In genomic region chr4:94897023-94897422, GRCh38 we compare ENCODE assay signal across 26 cellular contexts.
DNase-seq lines count a peak whose midpoint lies in the region; ATAC-seq and TF ChIP-seq lines count a peak whose summit lies in the region.
"Had no signal": no experiment of that assay in that cellular context is flagged by ENCODE, and none has a peak within 500 bp of the region (broad histone marks: within the 10 kb centered on the region; RNA-seq: fewer than 3 reads in every experiment).

No MANE protein-coding gene starts in this region.

- H3K4me1 ChIP-seq in HUES64 (ENCODE audit: insufficient read depth, low read length) (peaks cover 18% of the 10 kb centered on the region), gastrocnemius medialis (no peaks in the 10 kb centered on the region)
- H3K4me1 ChIP-seq: BLaER1 treated with 17β-estradiol and CSF1 and Interleukin-3, amounts not matched to agents 10 nM and 100 nM; lower lobe of right lung; psoas muscle; sigmoid colon had no signal

- WGBS in HUES64, result 76% methylated on average over 7 of the region's 7 CpGs

- no peak overlapping the region for H3K4me3 Mint-ChIP-seq in WTC11
- H3K4me3 Mint-ChIP-seq: activated naive CD8-positive, alpha-beta T cell treated with anti-CD3 and anti-CD28 coated beads, Interleukin-2, amount 10 ng/mL, durations not matched to agents 7 days and 5 days; activated T-cell treated with anti-CD3 and anti-CD28 coated beads, Interleukin-2, amount 50 U/mL, for 24 hours; nephron; T-cell had no signal

- peak overlapping the region; percentile 86 for H3K27ac Mint-ChIP-seq in WTC11
- H3K27ac Mint-ChIP-seq: activated naive CD8-positive, alpha-beta T cell treated with anti-CD3 and anti-CD28 coated beads, Interleukin-2, amount 10 ng/mL, durations not matched to agents 7 days and 5 days; activated T-cell treated with anti-CD3 and anti-CD28 coated beads, Interleukin-2, amount 50 U/mL, for 24 hours; nephron; T-cell had no signal

- H3K36me3 ChIP-seq in H7 (replicated peaks; ENCODE audit: control insufficient read depth, insufficient read depth, low read length) (no peaks in the 10 kb centered on the region), HUES64 (ENCODE audit: insufficient read depth, low read length) (no peaks in the 10 kb centered on the region), gastrocnemius medialis (no peaks in the 10 kb centered on the region)
- H3K36me3 ChIP-seq: BLaER1 treated with 17β-estradiol and CSF1 and Interleukin-3, amounts not matched to agents 10 nM and 100 nM; lower lobe of right lung; sigmoid colon; tibial artery had no signal

- H3K9me3 ChIP-seq in HUES64 (ENCODE audit: insufficient read depth, low read depth, low read length) (no peaks in the 10 kb centered on the region), gastrocnemius medialis (no peaks in the 10 kb centered on the region)
- H3K9me3 ChIP-seq: BLaER1 treated with 17β-estradiol and CSF1 and Interleukin-3, amounts not matched to agents 10 nM and 100 nM; lower lobe of right lung; psoas muscle; sigmoid colon; tibial artery had no signal

- H3K4me3 ChIP-seq in H7 (ENCODE audit: insufficient read depth, low read depth, low read length) (no peak overlapping the region), HUES64 (ENCODE audit: low read length) (no peak overlapping the region), gastrocnemius medialis (no peak overlapping the region)
- H3K4me3 ChIP-seq: BLaER1 treated with 17β-estradiol and CSF1 and Interleukin-3, amounts not matched to agents 10 nM and 100 nM; coronary artery; lower lobe of right lung; psoas muscle; sigmoid colon; tibial artery had no signal

- CTCF ChIA-PET in WTC11 (lab: Charles Lee), result no interaction called here

- peaks cover 11% of the 10 kb centered on the region for H3K9me3 Mint-ChIP-seq in WTC11
- H3K9me3 Mint-ChIP-seq: activated naive CD8-positive, alpha-beta T cell treated with anti-CD3 and anti-CD28 coated beads, Interleukin-2, amount 10 ng/mL, durations not matched to agents 7 days and 5 days; activated T-cell treated with anti-CD3 and anti-CD28 coated beads, Interleukin-2, amount 50 U/mL, for 24 hours; nephron; T-cell had no signal

- H3K27ac ChIP-seq in HUES64 (ENCODE audit: low read depth, low read length), result peak overlapping the region; percentile 37; the same call in 1 of the 2 replicates
- no peak overlapping the region for H3K27ac ChIP-seq in gastrocnemius medialis
- H3K27ac ChIP-seq: BLaER1 treated with 17β-estradiol and CSF1 and Interleukin-3, amounts not matched to agents 10 nM and 100 nM; coronary artery; lower lobe of right lung; psoas muscle; sigmoid colon; tibial artery had no signal

- peaks cover 35% of the 10 kb centered on the region for H3K4me1 Mint-ChIP-seq in WTC11
- H3K4me1 Mint-ChIP-seq: activated naive CD8-positive, alpha-beta T cell treated with anti-CD3 and anti-CD28 coated beads, Interleukin-2, amount 10 ng/mL, durations not matched to agents 7 days and 5 days; nephron; T-cell had no signal

- DNase-seq in H7 (peak; percentile 4), WTC11 (ENCODE audit: low spot score) (peak; percentile 13), iPS-NIHi7 (ENCODE audit: extremely low spot score) (peak; percentile 34), amygdala (lab: John Stamatoyannopoulos, UW) (no peak), gastrocnemius medialis (no peak)
- DNase-seq: activated CD4-positive, CD25-positive, alpha-beta regulatory T cell; activated gamma-delta T cell treated with Interleukin-2 at 50 U/mL for 16 hours; activated naive CD8-positive, alpha-beta T cell treated with anti-CD3 and anti-CD28 coated beads, Interleukin-2, amount 10 ng/mL, durations not matched to agents 7 days and 5 days; activated T-cell treated with anti-CD3 and anti-CD28 coated beads, Interleukin-2, amount 50 U/mL, for 24 hours; effector CD8-positive, alpha-beta T cell; lower lobe of right lung; NCI-H1417; NCI-H2081; NCI-H524 treated with DMSO at 0.1 percent for 48 hours; psoas muscle; RPMI8226; sigmoid colon; stimulated activated CD4-positive, alpha-beta T cell treated with anti-CD3 and anti-CD28 coated beads, Interleukin-12 subunit alpha, Interleukin-12 subunit beta, amount 100 ng/mL, for 4 hours; stimulated activated CD4-positive, alpha-beta T cell treated with anti-CD3 and anti-CD28 coated beads, Interleukin-4, amount 100 ng/mL, for 24 hours; T-cell; tibial artery had no signal

- intact Hi-C loops in gastrocnemius medialis (cut with DNase I; ENCODE audit: low total_unique reads), result no loop called here

- no peaks in the 10 kb centered on the region for H3K36me3 Mint-ChIP-seq in WTC11
- H3K36me3 Mint-ChIP-seq: activated naive CD8-positive, alpha-beta T cell treated with anti-CD3 and anti-CD28 coated beads, Interleukin-2, amount 10 ng/mL, durations not matched to agents 7 days and 5 days; T-cell had no signal

- POLR2A ChIA-PET in WTC11 (lab: Charles Lee), result interaction anchor here (0.7 kb wide), 1 partner anchor 68 kb away, joined by 4 read pairs; no protein-coding TSS in a partner anchor

- no peak overlapping the region for H3K9ac ChIP-seq in HUES64 (ENCODE audit: low read depth, low read length)
- H3K9ac ChIP-seq: BLaER1 treated with 17β-estradiol and CSF1 and Interleukin-3, amounts not matched to agents 10 nM and 100 nM had no signal

- no peaks in the 10 kb centered on the region for H3K27me3 Mint-ChIP-seq in WTC11 (ENCODE audit: low read depth)
- H3K27me3 Mint-ChIP-seq: activated naive CD8-positive, alpha-beta T cell treated with anti-CD3 and anti-CD28 coated beads, Interleukin-2, amount 10 ng/mL, durations not matched to agents 7 days and 5 days; activated T-cell treated with anti-CD3 and anti-CD28 coated beads, Interleukin-2, amount 50 U/mL, for 24 hours; T-cell had no signal

- H3K27me3 ChIP-seq in H7 (ENCODE audit: control insufficient read depth, insufficient read depth, low read length) (no peaks in the 10 kb centered on the region), HUES64 (ENCODE audit: insufficient read depth, low read length) (no peaks in the 10 kb centered on the region), gastrocnemius medialis (no peaks in the 10 kb centered on the region)
- H3K27me3 ChIP-seq: BLaER1 treated with 17β-estradiol and CSF1 and Interleukin-3, amounts not matched to agents 10 nM and 100 nM; sigmoid colon; tibial artery had no signal

- in situ Hi-C loops in gastrocnemius medialis (cut with MboI; ENCODE audit: low sequenced_read_pairs in 4 of 4), result no loop called here

- TF ChIP-seq POLR2A in gastrocnemius medialis (IDR thresholded peaks at IDR 0.05), result no peak

- TF ChIP-seq CTCF in WTC11 (IDR thresholded peaks at IDR 0.05) (no peak), gastrocnemius medialis (IDR thresholded peaks at IDR 0.05 in 4 of 5, conservative IDR thresholded peaks at IDR 0.05 in 1 of 5) (no peak)

- ATAC-seq in WTC11, result peak; percentile 91
- ATAC-seq in gastrocnemius medialis, result no peak
- no peak for ATAC-seq in HG02763 (IDR thresholded peaks at IDR 0.05; ENCODE audit: unreplicated experiment)
- ATAC-seq: lower lobe of right lung, psoas muscle, T-cell had no signal

TF ChIP-seq in WTC11, 78 proteins besides CTCF, POLR2A, EP300 and RAD21 (continues in another document):
- TF ChIP-seq FOXP1 (CRISPR knock-in tag; IDR thresholded peaks at IDR 0.05; ENCODE audit: borderline replicate concordance), result no peak
- no peak for TF ChIP-seq ZNF425 (CRISPR knock-in tag; conservative IDR thresholded peaks at IDR 0.05)
- TF ChIP-seq SP1 (CRISPR knock-in tag; conservative IDR thresholded peaks at IDR 0.05), result no peak
- no peak for TF ChIP-seq FOXJ3 (CRISPR knock-in tag; IDR thresholded peaks at IDR 0.05; ENCODE audit: borderline replicate concordance)
- no peak for TF ChIP-seq TCF7 (CRISPR knock-in tag; IDR thresholded peaks at IDR 0.05; ENCODE audit: low read depth)
- no peak for TF ChIP-seq ZBTB21 (CRISPR knock-in tag; IDR thresholded peaks at IDR 0.05; ENCODE audit: borderline replicate concordance)
- TF ChIP-seq PRDM15 (CRISPR knock-in tag; IDR thresholded peaks at IDR 0.05), result no peak
- no peak for TF ChIP-seq NFE2L1 (CRISPR knock-in tag; IDR thresholded peaks at IDR 0.05)

Comparison
In these comparisons a context has a peak if more than half of its experiments do, and no peak if none do; other contexts are left out.
1. DNase-seq: peak in H7 (single experiment), WTC11 (single experiment) and iPS-NIHi7 (single experiment); none in amygdala (0 of 56) and gastrocnemius medialis (0 of 2).